In the genomic region with DNA sequence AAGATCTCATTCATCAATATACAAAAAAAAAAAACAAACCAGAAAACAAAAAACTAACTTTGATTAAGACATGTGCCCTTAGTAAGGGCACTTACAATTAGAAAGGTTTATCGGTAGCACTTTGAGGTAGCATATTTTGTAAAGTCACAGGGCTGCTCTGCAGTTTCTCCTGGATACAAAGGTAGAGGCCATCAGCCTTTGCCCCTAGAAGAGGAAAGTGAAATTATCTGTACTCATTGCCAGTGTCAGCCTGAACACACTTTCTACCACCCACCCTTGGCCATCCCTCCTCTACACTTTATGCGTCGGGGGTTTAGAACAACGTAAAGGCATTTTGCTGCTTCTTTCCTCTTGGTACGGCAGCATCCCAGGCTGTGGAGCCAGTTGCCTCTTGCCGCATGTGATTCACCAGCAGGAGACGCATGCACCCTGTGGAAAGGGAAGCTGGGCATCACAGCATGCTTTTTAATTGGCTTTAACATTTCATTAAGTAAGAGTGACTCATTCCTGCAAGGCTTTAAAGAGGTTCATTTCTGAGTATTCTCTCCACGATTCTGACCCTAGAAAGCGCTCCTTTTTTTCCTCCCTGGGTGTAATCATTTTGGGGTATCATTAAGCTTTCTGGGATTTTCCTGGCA, we compare ENCODE assay signal across 7 cellular contexts.
DNase-seq lines count a peak whose midpoint lies in the region; ATAC-seq and TF ChIP-seq lines count a peak whose summit lies in the region.

No MANE protein-coding gene starts in this region.

- intact Hi-C loops in HCT116 (cut with micrococcal nuclease): no loop called here

- H2AFZ ChIP-seq in HCT116 (ENCODE audit: low read depth, low read length, poor library complexity, severe bottlenecking): no peak overlapping the region

- TF ChIP-seq CTCF in HCT116 (IDR thresholded peaks at IDR 0.05 in 2 of 3, conservative IDR thresholded peaks at IDR 0.05 in 1 of 3; ENCODE audit: borderline replicate concordance in 1 of 3, insufficient read depth in 1 of 3, low read depth in 2 of 3, low read length in 2 of 3) (peak; percentile 48 to 61 (median 56); a peak in 4 of 6 replicates), fibroblast of villous mesenchyme (IDR thresholded peaks at IDR 0.05; ENCODE audit: insufficient read depth, low read depth, low read length) (peak; percentile 47)

- peak; percentile 70 for ATAC-seq in HCT116

- no peaks in the 10 kb centered on the region for H3K9me2 ChIP-seq in HCT116 (ENCODE audit: insufficient read depth)

- no peaks in the 10 kb centered on the region for H3K27me3 Mint-ChIP-seq in T-helper 1 cell treated with Interleukin-12 subunit alpha and Interleukin-12 subunit beta and Interleukin-4 antibody, amounts not matched to agents 30 μg/mL and 1 μg/mL, for 36 hours (ENCODE audit: low read depth)

- H3K27me3 ChIP-seq in HCT116 (ENCODE audit: insufficient read depth, low read length): no peaks in the 10 kb centered on the region

- no peaks in the 10 kb centered on the region for H4K20me1 ChIP-seq in HCT116 (ENCODE audit: insufficient read depth)

- peaks cover 64 to 66% of the 10 kb centered on the region in 2 experiments for H3K4me1 ChIP-seq in HCT116 (ENCODE audit: control insufficient read depth in 1 of 2, insufficient read depth in 2 of 2, low read length in 2 of 2)

- no peaks in the 10 kb centered on the region for H3K9me3 ChIP-seq in HCT116 (ENCODE audit: control insufficient read depth in 1 of 2, insufficient read depth in 1 of 2, low read depth in 1 of 2, low read length in 2 of 2)

- peaks cover 51% of the 10 kb centered on the region for H3K4me1 Mint-ChIP-seq in T-helper 1 cell treated with Interleukin-12 subunit alpha and Interleukin-12 subunit beta and Interleukin-4 antibody, amounts not matched to agents 30 μg/mL and 1 μg/mL, for 36 hours (ENCODE audit: low read depth)

- peak overlapping the region; percentile 46 for H3K27ac Mint-ChIP-seq in T-helper 1 cell treated with Interleukin-12 subunit alpha and Interleukin-12 subunit beta and Interleukin-4 antibody, amounts not matched to agents 30 μg/mL and 1 μg/mL, for 36 hours

- CTCF ChIA-PET in HCT116 (lab: Charles Lee): interaction anchor here (0.6 to 1.3 kb wide), 4 partner anchors 9 to 119 kb away, joined by 3 to 6 read pairs (median 4); no protein-coding TSS in a partner anchor

- H3K9ac ChIP-seq in HCT116 (ENCODE audit: low read length): no peak overlapping the region

- peak overlapping the region; percentile 30; the same call in 1 of the 2 replicates for H3K27ac ChIP-seq in HCT116 (ENCODE audit: low read depth, low read length)

- no peak for TF ChIP-seq POLR2A in HCT116 (IDR thresholded peaks at IDR 0.05; ENCODE audit: borderline replicate concordance, extremely low read depth, insufficient read depth, insufficient read length)

- RAD21 ChIA-PET in HCT116 (lab: Charles Lee; ENCODE audit: low non-redundant PET in 1 of 2, low total read pairs in 2 of 2, uncharacterized antibody in 2 of 2, unreplicated experiment in 2 of 2): interaction anchor here in 1 of 2 experiments (1.3 kb wide), 1 partner anchor 83 kb away, joined by 3 read pairs; no protein-coding TSS in a partner anchor

- TSS peak; percentile 38 for BruUV-seq in HCT116 (replicated peaks; lab: Mats Ljungman, UMichigan)

- no peaks in the 10 kb centered on the region for H3K9me3 Mint-ChIP-seq in T-helper 1 cell treated with Interleukin-12 subunit alpha and Interleukin-12 subunit beta and Interleukin-4 antibody, amounts not matched to agents 30 μg/mL and 1 μg/mL, for 36 hours

- H3K79me2 ChIP-seq in HCT116 (ENCODE audit: insufficient read depth, low read length): no peaks in the 10 kb centered on the region

- DNase-seq in HCT116 (ENCODE audit: low read depth, low spot score) (peak; percentile 36), fibroblast of villous mesenchyme (ENCODE audit: low read depth) (peak; percentile 84), retina (peak; percentile 52), NCI-H748 (lab: John Stamatoyannopoulos, UW; ENCODE audit: unreplicated experiment) (no peak), NCI-H1092 (lab: John Stamatoyannopoulos, UW) (no peak)
- no peak for DNase-seq in stimulated activated CD4-positive, alpha-beta T cell treated with anti-CD3 and anti-CD28 coated beads, Interleukin-4, amount 100 ng/mL, for 1 hour

- H3K4me2 ChIP-seq in HCT116 (ENCODE audit: low read length): peak overlapping the region; percentile 39

- POLR2A ChIA-PET in HCT116 (lab: Charles Lee): no interaction called here

- peaks cover 43% of the 10 kb centered on the region for H3K36me3 Mint-ChIP-seq in T-helper 1 cell treated with Interleukin-12 subunit alpha and Interleukin-12 subunit beta and Interleukin-4 antibody, amounts not matched to agents 30 μg/mL and 1 μg/mL, for 36 hours (ENCODE audit: low read depth)

- peak overlapping the region; percentile 52 for H3K4me3 Mint-ChIP-seq in T-helper 1 cell treated with Interleukin-12 subunit alpha and Interleukin-12 subunit beta and Interleukin-4 antibody, amounts not matched to agents 30 μg/mL and 1 μg/mL, for 36 hours

- H3K36me3 ChIP-seq in HCT116 (ENCODE audit: control insufficient read depth in 1 of 2, insufficient read depth in 2 of 2, low read length in 2 of 2): no peaks in the 10 kb centered on the region

- TF ChIP-seq RAD21 in HCT116 (IDR thresholded peaks at IDR 0.05; ENCODE audit: low read depth): peak; percentile 77

- H3K4me3 ChIP-seq in HCT116 (replicated peaks in 1 of 2; ENCODE audit: low read depth in 1 of 2, low read length in 2 of 2) (no peak overlapping the region), fibroblast of villous mesenchyme (ENCODE audit: low read depth, low read length) (no peak overlapping the region)

TF ChIP-seq in HCT116, 20 proteins besides CTCF, POLR2A, EP300 and RAD21:
- TF ChIP-seq FOSL1 (IDR thresholded peaks at IDR 0.05; ENCODE audit: low read depth) (peak; percentile 42; the same call in 1 of the 2 replicates), SIN3A (IDR thresholded peaks at IDR 0.05; ENCODE audit: low read depth) (no peak), JUND (IDR thresholded peaks at IDR 0.05) (0 out of 2 replicates have a peak, but pooled peaks have one; percentile 14), EZH2phosphoT487 (IDR thresholded peaks at IDR 0.05; ENCODE audit: borderline replicate concordance) (no peak)
- TF ChIP-seq, protein P1, sequence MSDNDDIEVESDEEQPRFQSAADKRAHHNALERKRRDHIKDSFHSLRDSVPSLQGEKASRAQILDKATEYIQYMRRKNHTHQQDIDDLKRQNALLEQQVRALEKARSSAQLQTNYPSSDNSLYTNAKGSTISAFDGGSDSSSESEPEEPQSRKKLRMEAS (IDR thresholded peaks at IDR 0.05): peak; percentile 33; the same call in 1 of the 2 replicates
- TF ChIP-seq, protein P2, sequence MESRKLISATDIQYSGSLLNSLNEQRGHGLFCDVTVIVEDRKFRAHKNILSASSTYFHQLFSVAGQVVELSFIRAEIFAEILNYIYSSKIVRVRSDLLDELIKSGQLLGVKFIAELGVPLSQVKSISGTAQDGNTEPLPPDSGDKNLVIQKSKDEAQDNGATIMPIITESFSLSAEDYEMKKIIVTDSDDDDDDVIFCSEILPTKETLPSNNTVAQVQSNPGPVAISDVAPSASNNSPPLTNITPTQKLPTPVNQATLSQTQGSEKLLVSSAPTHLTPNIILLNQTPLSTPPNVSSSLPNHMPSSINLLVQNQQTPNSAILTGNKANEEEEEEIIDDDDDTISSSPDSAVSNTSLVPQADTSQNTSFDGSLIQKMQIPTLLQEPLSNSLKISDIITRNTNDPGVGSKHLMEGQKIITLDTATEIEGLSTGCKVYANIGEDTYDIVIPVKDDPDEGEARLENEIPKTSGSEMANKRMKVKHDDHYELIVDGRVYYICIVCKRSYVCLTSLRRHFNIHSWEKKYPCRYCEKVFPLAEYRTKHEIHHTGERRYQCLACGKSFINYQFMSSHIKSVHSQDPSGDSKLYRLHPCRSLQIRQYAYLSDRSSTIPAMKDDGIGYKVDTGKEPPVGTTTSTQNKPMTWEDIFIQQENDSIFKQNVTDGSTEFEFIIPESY (IDR thresholded peaks at IDR 0.05; ENCODE audit: extremely low read depth, insufficient replicate concordance, low read length): no peak

Comparison
In these comparisons a context has a peak if more than half of its experiments do, and no peak if none do; other contexts are left out.
1. DNase-seq: peak in HCT116 (single experiment), fibroblast of villous mesenchyme (single experiment) and retina (single experiment); none in NCI-H748 (single experiment), NCI-H1092 (single experiment) and stimulated activated CD4-positive, alpha-beta T cell treated with anti-CD3 and anti-CD28 coated beads, Interleukin-4, amount 100 ng/mL, for 1 hour (single experiment).